Comparison of ENCODE assay signal across 1 cellular context in genomic region chr2:164910091-164910899, GRCh38.
A peak's percentile ranks its signal among the peaks of the same experiment; 100 is the strongest.
TF ChIP-seq lines count a peak whose summit lies in the region.

No MANE protein-coding gene starts in this region.

TF ChIP-seq in HepG2, 621 proteins besides CTCF, POLR2A, EP300 and RAD21 (continued from another document and continues in another):
- TF ChIP-seq HDAC1 (CRISPR knock-in tag; IDR thresholded peaks at IDR 0.05) (no peak), DMTF1 (CRISPR knock-in tag; IDR thresholded peaks at IDR 0.05) (no peak), KAT2B (IDR thresholded peaks at IDR 0.05; ENCODE audit: borderline replicate concordance, low read depth, low read length) (no peak), ATF4 (CRISPR knock-in tag; IDR thresholded peaks at IDR 0.05) (0 out of 4 replicates have a peak, but pooled peaks of 1 of the 2 experiments have one; percentile 6), ZNF878 (CRISPR knock-in tag; IDR thresholded peaks at IDR 0.05) (peak; percentile 24; the same call in 1 of the 2 replicates), ARNT2 (CRISPR knock-in tag; IDR thresholded peaks at IDR 0.05; ENCODE audit: low read depth) (no peak), ZNF556 (CRISPR knock-in tag; IDR thresholded peaks at IDR 0.05; ENCODE audit: borderline replicate concordance) (peak; percentile 59; the same call in 1 of the 2 replicates), RERE (CRISPR knock-in tag; IDR thresholded peaks at IDR 0.05; ENCODE audit: low read depth) (no peak), TBX2 (CRISPR knock-in tag; IDR thresholded peaks at IDR 0.05; ENCODE audit: borderline replicate concordance) (0 out of 2 replicates have a peak, but pooled peaks have one; percentile 23), TOPORS (CRISPR knock-in tag; IDR thresholded peaks at IDR 0.05) (no peak), JUND (CRISPR knock-in tag; IDR thresholded peaks at IDR 0.05) (no peak), MAX (IDR thresholded peaks at IDR 0.05) (peak; percentile 16; the same call in 1 of the 2 replicates), SOX13 (IDR thresholded peaks at IDR 0.05) (no peak), SOX13 (CRISPR knock-in tag; conservative IDR thresholded peaks at IDR 0.05 in 1 of 2, IDR thresholded peaks at IDR 0.05 in 1 of 2) (peak in 1 of 2 experiments; percentile 1; a peak in 1 of 4 replicates), ZNF354B (CRISPR knock-in tag; IDR thresholded peaks at IDR 0.05) (no peak), PAX8 (CRISPR knock-in tag; IDR thresholded peaks at IDR 0.05; ENCODE audit: borderline replicate concordance) (no peak), ZNF629 (CRISPR knock-in tag; conservative IDR thresholded peaks at IDR 0.05) (no peak), E2F1 (CRISPR knock-in tag; IDR thresholded peaks at IDR 0.05) (no peak), LCORL (IDR thresholded peaks at IDR 0.05) (no peak), LCORL (CRISPR knock-in tag; IDR thresholded peaks at IDR 0.05) (0 out of 2 replicates have a peak, but pooled peaks have one; percentile 39), TCF12 (IDR thresholded peaks at IDR 0.05) (no peak), TCF12 (CRISPR knock-in tag; IDR thresholded peaks at IDR 0.05) (no peak), NCOA1 (CRISPR knock-in tag; IDR thresholded peaks at IDR 0.05) (0 out of 2 replicates have a peak, but pooled peaks have one; percentile 42), STAT5B (CRISPR knock-in tag; IDR thresholded peaks at IDR 0.05) (no peak), PPARG (CRISPR knock-in tag; conservative IDR thresholded peaks at IDR 0.05) (peak; percentile 26; the same call in 1 of the 2 replicates), MXI1 (IDR thresholded peaks at IDR 0.05; ENCODE audit: borderline replicate concordance, low read depth, low read length) (peak; percentile 42; the same call in 1 of the 3 replicates), RARG (CRISPR knock-in tag; IDR thresholded peaks at IDR 0.05; ENCODE audit: low read depth) (no peak), MLLT10 (CRISPR knock-in tag; IDR thresholded peaks at IDR 0.05) (no peak), HOXA9 (CRISPR knock-in tag; IDR thresholded peaks at IDR 0.05; ENCODE audit: borderline replicate concordance) (no peak), ZNF292 (CRISPR knock-in tag; IDR thresholded peaks at IDR 0.05; ENCODE audit: borderline replicate concordance, low read depth) (peak; percentile 62; the same call in 1 of the 2 replicates), HMG20A (CRISPR knock-in tag; IDR thresholded peaks at IDR 0.05; ENCODE audit: borderline replicate concordance) (peak; percentile 44; the same call in 1 of the 2 replicates), HNF4A (CRISPR knock-in tag; IDR thresholded peaks at IDR 0.05) (no peak), FOXK2 (IDR thresholded peaks at IDR 0.05) (no peak), ZNF83 (CRISPR knock-in tag; IDR thresholded peaks at IDR 0.05; ENCODE audit: borderline replicate concordance) (no peak), ZNF34 (CRISPR knock-in tag; IDR thresholded peaks at IDR 0.05; ENCODE audit: borderline replicate concordance) (no peak), DDIT3 (CRISPR knock-in tag; IDR thresholded peaks at IDR 0.05) (no peak), MTA3 (CRISPR knock-in tag; IDR thresholded peaks at IDR 0.05) (no peak), TFAP4 (IDR thresholded peaks at IDR 0.05; ENCODE audit: borderline replicate concordance, low read depth) (peak; percentile 25; the same call in 1 of the 2 replicates), CSRNP2 (CRISPR knock-in tag; conservative IDR thresholded peaks at IDR 0.05; ENCODE audit: low read depth) (no peak), HOMEZ (CRISPR knock-in tag; IDR thresholded peaks at IDR 0.05; ENCODE audit: low read depth) (peak; percentile 33; the same call in 1 of the 2 replicates), ISX (CRISPR knock-in tag; conservative IDR thresholded peaks at IDR 0.05) (no peak), E2F5 (CRISPR knock-in tag; conservative IDR thresholded peaks at IDR 0.05) (no peak), ZNF788 (CRISPR knock-in tag; IDR thresholded peaks at IDR 0.05; ENCODE audit: borderline replicate concordance) (no peak), BCL6 (CRISPR knock-in tag; IDR thresholded peaks at IDR 0.05) (peak; percentile 62; the same call in 1 of the 2 replicates)
